1 cellular context compared by ENCODE assay signal in the genomic region with DNA sequence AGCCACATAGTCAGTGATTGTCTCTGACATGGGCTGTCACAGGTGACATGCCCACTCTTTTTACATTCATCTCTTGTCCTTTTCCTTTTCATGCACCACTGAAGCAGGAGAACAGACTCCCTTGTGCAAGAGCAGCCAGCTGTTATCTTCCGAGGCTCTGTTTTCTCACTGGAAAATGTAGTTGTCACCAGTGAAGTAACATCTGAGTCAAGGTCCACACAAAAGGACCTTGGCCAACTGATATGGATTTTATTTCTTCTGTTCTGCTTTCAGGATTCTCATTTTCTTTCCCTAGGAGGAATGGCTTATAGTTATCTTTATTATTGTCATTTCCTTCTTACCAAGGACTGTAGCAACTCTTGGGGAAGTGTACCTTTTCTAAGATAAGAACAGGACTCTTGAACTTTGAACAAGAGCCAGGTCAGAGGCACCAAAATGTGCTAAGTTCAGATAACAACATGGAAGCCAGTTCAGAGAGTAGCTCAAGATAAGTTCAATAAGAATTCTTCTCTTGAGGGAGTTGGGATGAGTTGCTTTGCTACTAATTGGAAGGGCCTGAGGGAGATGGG.
TF ChIP-seq lines count a peak whose summit lies in the region.

No MANE protein-coding gene starts in this region.

TF ChIP-seq in GM12878, 131 proteins besides CTCF, POLR2A, EP300 and RAD21:
- TF ChIP-seq, protein P1, sequence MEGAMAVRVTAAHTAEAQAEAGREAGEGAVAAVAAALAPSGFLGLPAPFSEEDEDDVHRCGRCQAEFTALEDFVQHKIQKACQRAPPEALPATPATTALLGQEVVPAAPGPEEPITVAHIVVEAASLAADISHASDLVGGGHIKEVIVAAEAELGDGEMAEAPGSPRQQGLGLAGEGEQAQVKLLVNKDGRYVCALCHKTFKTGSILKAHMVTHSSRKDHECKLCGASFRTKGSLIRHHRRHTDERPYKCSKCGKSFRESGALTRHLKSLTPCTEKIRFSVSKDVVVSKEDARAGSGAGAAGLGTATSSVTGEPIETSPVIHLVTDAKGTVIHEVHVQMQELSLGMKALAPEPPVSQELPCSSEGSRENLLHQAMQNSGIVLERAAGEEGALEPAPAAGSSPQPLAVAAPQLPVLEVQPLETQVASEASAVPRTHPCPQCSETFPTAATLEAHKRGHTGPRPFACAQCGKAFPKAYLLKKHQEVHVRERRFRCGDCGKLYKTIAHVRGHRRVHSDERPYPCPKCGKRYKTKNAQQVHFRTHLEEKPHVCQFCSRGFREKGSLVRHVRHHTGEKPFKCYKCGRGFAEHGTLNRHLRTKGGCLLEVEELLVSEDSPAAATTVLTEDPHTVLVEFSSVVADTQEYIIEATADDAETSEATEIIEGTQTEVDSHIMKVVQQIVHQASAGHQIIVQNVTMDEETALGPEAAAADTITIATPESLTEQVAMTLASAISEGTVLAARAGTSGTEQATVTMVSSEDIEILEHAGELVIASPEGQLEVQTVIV (IDR thresholded peaks at IDR 0.05; ENCODE audit: borderline replicate concordance, partially characterized antibody), result no peak
- TF ChIP-seq, protein P2, sequence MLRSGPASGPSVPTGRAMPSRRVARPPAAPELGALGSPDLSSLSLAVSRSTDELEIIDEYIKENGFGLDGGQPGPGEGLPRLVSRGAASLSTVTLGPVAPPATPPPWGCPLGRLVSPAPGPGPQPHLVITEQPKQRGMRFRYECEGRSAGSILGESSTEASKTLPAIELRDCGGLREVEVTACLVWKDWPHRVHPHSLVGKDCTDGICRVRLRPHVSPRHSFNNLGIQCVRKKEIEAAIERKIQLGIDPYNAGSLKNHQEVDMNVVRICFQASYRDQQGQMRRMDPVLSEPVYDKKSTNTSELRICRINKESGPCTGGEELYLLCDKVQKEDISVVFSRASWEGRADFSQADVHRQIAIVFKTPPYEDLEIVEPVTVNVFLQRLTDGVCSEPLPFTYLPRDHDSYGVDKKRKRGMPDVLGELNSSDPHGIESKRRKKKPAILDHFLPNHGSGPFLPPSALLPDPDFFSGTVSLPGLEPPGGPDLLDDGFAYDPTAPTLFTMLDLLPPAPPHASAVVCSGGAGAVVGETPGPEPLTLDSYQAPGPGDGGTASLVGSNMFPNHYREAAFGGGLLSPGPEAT (IDR thresholded peaks at IDR 0.05; ENCODE audit: low read depth), result no peak
- TF ChIP-seq RCOR1 (conservative IDR thresholded peaks at IDR 0.05; ENCODE audit: low read depth, low read length) (no peak), GABPA (IDR thresholded peaks at IDR 0.05; ENCODE audit: low read depth) (no peak), TARDBP (IDR thresholded peaks at IDR 0.05; ENCODE audit: borderline replicate concordance) (no peak), SUZ12 (IDR thresholded peaks at IDR 0.05; ENCODE audit: unreplicated experiment) (no peak), SMAD5 (IDR thresholded peaks at IDR 0.05; ENCODE audit: low read depth) (no peak), MXI1 (IDR thresholded peaks at IDR 0.05; ENCODE audit: low read depth, low read length) (no peak), SMAD1 (IDR thresholded peaks at IDR 0.05; ENCODE audit: low read depth, partially characterized antibody) (no peak)
